In the genomic region with DNA sequence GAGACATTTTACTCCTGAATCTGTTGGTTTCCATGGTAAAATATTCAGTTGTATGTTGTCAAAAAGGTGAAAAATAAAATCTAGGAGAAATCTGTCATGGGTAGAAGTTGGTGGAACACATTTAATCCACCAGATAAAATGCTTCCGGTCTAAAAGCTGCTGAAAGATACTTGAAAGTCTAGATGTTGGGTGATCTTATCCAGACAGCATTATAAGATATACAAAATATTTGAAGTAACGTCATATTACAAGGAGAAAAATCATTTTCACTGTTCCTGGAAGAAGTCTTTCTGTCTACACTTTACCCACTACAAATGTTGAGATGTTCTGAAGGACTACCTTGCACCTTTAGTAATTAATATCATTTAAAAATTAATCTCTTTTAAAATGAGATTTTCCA, we compare ENCODE assay signal across 21 cellular contexts. TPM values are rescaled to one million over a fixed set of nuclear protein-coding genes. Genes with fewer than 3 reads are reported as not detected.
"Had no signal": no experiment of that assay in that cellular context is flagged by ENCODE, and none has a peak within 500 bp of the region (broad histone marks: within the 10 kb centered on the region; RNA-seq: fewer than 3 reads in every experiment).

No MANE protein-coding gene starts in this region.

- H3K27me3 Mint-ChIP-seq: memory B cell had no signal

- H3K36me3 Mint-ChIP-seq: activated naive CD8-positive, alpha-beta T cell treated with anti-CD3 and anti-CD28 coated beads, Interleukin-2, amount 10 ng/mL, durations not matched to agents 7 days and 5 days; memory B cell; stimulated activated effector memory CD8-positive, alpha-beta T cell treated with anti-CD3 and anti-CD28 coated beads, Interleukin-12 subunit alpha, Interleukin-12 subunit beta, amount 100 ng/mL, for 72 hours had no signal

- ATAC-seq: left lung; stimulated activated effector memory CD8-positive, alpha-beta T cell treated with anti-CD3 and anti-CD28 coated beads, Interleukin-12 subunit alpha, Interleukin-12 subunit beta, amount 100 ng/mL, for 72 hours had no signal

- H3K4me3 ChIP-seq: breast epithelium, left lung had no signal

- H3K27me3 ChIP-seq: breast epithelium, left lung had no signal

- H3K9me3 ChIP-seq: breast epithelium, left lung had no signal

- H3K36me3 ChIP-seq: breast epithelium, left lung had no signal

- H3K9me3 Mint-ChIP-seq: activated naive CD8-positive, alpha-beta T cell treated with anti-CD3 and anti-CD28 coated beads, Interleukin-2, amount 10 ng/mL, durations not matched to agents 7 days and 5 days; memory B cell; nephron progenitor cell; stimulated activated effector memory CD8-positive, alpha-beta T cell treated with anti-CD3 and anti-CD28 coated beads, Interleukin-12 subunit alpha, Interleukin-12 subunit beta, amount 100 ng/mL, for 72 hours; T-helper 2 cell treated with Interferon-gamma antibody and Interleukin-4, amounts not matched to agents 5 μg/mL and 100 μg/mL, for 36 hours had no signal

- FAIRE-seq: kidney had no signal

- H3K4me1 ChIP-seq: left lung had no signal

- H3K4me1 Mint-ChIP-seq: activated naive CD8-positive, alpha-beta T cell treated with anti-CD3 and anti-CD28 coated beads, Interleukin-2, amount 10 ng/mL, durations not matched to agents 7 days and 5 days; memory B cell; nephron progenitor cell; stimulated activated effector memory CD8-positive, alpha-beta T cell treated with anti-CD3 and anti-CD28 coated beads, Interleukin-12 subunit alpha, Interleukin-12 subunit beta, amount 100 ng/mL, for 72 hours had no signal

- H3K27ac Mint-ChIP-seq: activated naive CD8-positive, alpha-beta T cell treated with anti-CD3 and anti-CD28 coated beads, Interleukin-2, amount 10 ng/mL, durations not matched to agents 7 days and 5 days; memory B cell; nephron progenitor cell; stimulated activated effector memory CD8-positive, alpha-beta T cell treated with anti-CD3 and anti-CD28 coated beads, Interleukin-12 subunit alpha, Interleukin-12 subunit beta, amount 100 ng/mL, for 72 hours; T-helper 2 cell treated with Interferon-gamma antibody and Interleukin-4, amounts not matched to agents 5 μg/mL and 100 μg/mL, for 36 hours had no signal

- DNase-seq: activated CD4-positive, alpha-beta T cell treated with anti-CD3 and anti-CD28 coated beads, Interleukin-2, amount 50 U/mL, for 1 hour; activated CD4-positive, CD25-positive, alpha-beta regulatory T cell; activated naive CD4-positive, alpha-beta T cell; activated naive CD8-positive, alpha-beta T cell treated with anti-CD3 and anti-CD28 coated beads, Interleukin-2, amount 10 ng/mL, durations not matched to agents 7 days and 5 days; activated T-cell treated with anti-CD3 and anti-CD28 coated beads for 4 hours; anterior cingulate cortex; cerebellar nuclear complex; dermis blood vessel endothelial cell; hippocampal formation; kidney; left lung; nephron progenitor cell; SIG-M5; stimulated activated CD4-positive, alpha-beta T cell treated with anti-CD3 and anti-CD28 coated beads, Interleukin-12 subunit alpha, Interleukin-12 subunit beta, amount 100 ng/mL, for 4 hours; stimulated activated CD4-positive, alpha-beta T cell treated with anti-CD3 and anti-CD28 coated beads, Interleukin-2, amount 100 ng/mL, for 24 hours; SW 1271; trophoblast cell had no signal

- H3K4me3 Mint-ChIP-seq: activated naive CD8-positive, alpha-beta T cell treated with anti-CD3 and anti-CD28 coated beads, Interleukin-2, amount 10 ng/mL, durations not matched to agents 7 days and 5 days; memory B cell; nephron progenitor cell; stimulated activated effector memory CD8-positive, alpha-beta T cell treated with anti-CD3 and anti-CD28 coated beads, Interleukin-12 subunit alpha, Interleukin-12 subunit beta, amount 100 ng/mL, for 72 hours; T-helper 2 cell treated with Interferon-gamma antibody and Interleukin-4, amounts not matched to agents 5 μg/mL and 100 μg/mL, for 36 hours had no signal

- H3K27ac ChIP-seq: breast epithelium, left lung had no signal

RNA-seq across cellular contexts. Expression of a gene that starts 40.9 kb away (rescaled TPM):
- total RNA-seq: activated naive CD8-positive, alpha-beta T cell treated with anti-CD3 and anti-CD28 coated beads, Interleukin-2, amount 10 ng/mL, durations not matched to agents 7 days and 5 days had no signal
